23 cellular contexts compared by ENCODE assay signal in genomic region chr11:116829525-116830183, GRCh38. TPM values are rescaled to one million over a fixed set of nuclear protein-coding genes. Genes with fewer than 3 reads are reported as not detected.
A peak's percentile ranks its signal among the peaks of the same experiment; 100 is the strongest.
DNase-seq lines count a peak whose midpoint lies in the region; ATAC-seq and TF ChIP-seq lines count a peak whose summit lies in the region.
"Had no signal": no experiment of that assay in that cellular context is flagged by ENCODE, and none has a peak within 500 bp of the region (broad histone marks: within the 10 kb centered on the region; RNA-seq: fewer than 3 reads in every experiment).

APOC3 (plus strand) TSS chr11:116829907; CDS start chr11:116830583, 676 bp downstream.

- no peaks in the 10 kb centered on the region for H3K36me3 ChIP-seq in SK-N-SH (replicated peaks in 1 of 2; ENCODE audit: control insufficient read depth in 1 of 2, insufficient read depth in 2 of 2, low read length in 1 of 2)
- no peaks in the 10 kb centered on the region for H3K36me3 ChIP-seq in osteoblast (ENCODE audit: insufficient read depth, low read length)
- no peaks in the 10 kb centered on the region for H3K36me3 ChIP-seq in naive thymus-derived CD4-positive, alpha-beta T cell (ENCODE audit: control insufficient read depth in 2 of 3, insufficient read depth in 3 of 3, low read length in 3 of 3)
- H3K36me3 ChIP-seq: HAP-1, neutrophil had no signal

- H3K27ac ChIP-seq in SK-N-SH (ENCODE audit: low read depth in 2 of 2, low read length in 1 of 2): peak within 1 kb of the TSS in 1 of 2 experiments; percentile 69; a peak in 2 of 4 replicates
- H3K27ac ChIP-seq in osteoblast (ENCODE audit: low read depth, low read length): no peak within 1 kb of the TSS
- H3K27ac ChIP-seq in naive thymus-derived CD4-positive, alpha-beta T cell (ENCODE audit: low read depth, low read length): no peak within 1 kb of the TSS
- H3K27ac ChIP-seq: KMS-11, neutrophil had no signal

- H3K36me3 Mint-ChIP-seq in naive thymus-derived CD4-positive, alpha-beta T cell: no peaks in the 10 kb centered on the region

- no peaks in the 10 kb centered on the region for H3F3A ChIP-seq in SK-N-SH (replicated peaks; ENCODE audit: insufficient read depth)

- no peaks in the 10 kb centered on the region for H4K20me1 ChIP-seq in SK-N-SH (ENCODE audit: insufficient read depth)
- H4K20me1 ChIP-seq in osteoblast (ENCODE audit: insufficient read depth, low read length): no peaks in the 10 kb centered on the region

- CTCF ChIA-PET in SK-N-SH (lab: Yijun Ruan, JAX): interaction anchor here (0.8 to 1.9 kb wide), 5 partner anchors 13 to 276 kb away, joined by 3 to 7 read pairs (median 4); partner anchors contain the start of gene APOA5
- CTCF ChIA-PET in naive thymus-derived CD4-positive, alpha-beta T cell (lab: Charles Lee): no interaction called here

- H3K4me3 ChIP-seq in SK-N-SH (ENCODE audit: low read depth in 2 of 2, low read length in 1 of 2): no peak within 1 kb of the TSS
- H3K4me3 ChIP-seq in fibroblast of mammary gland (ENCODE audit: control insufficient read depth, low read depth, low read length): no peak within 1 kb of the TSS
- H3K4me3 ChIP-seq in osteoblast (ENCODE audit: insufficient read depth, low read length): no peak within 1 kb of the TSS
- H3K4me3 ChIP-seq in naive thymus-derived CD4-positive, alpha-beta T cell (ENCODE audit: low read length): no peak within 1 kb of the TSS
- H3K4me3 ChIP-seq: HAP-1 had no signal

- no peak for TF ChIP-seq EP300 in SK-N-SH (IDR thresholded peaks at IDR 0.05; ENCODE audit: borderline replicate concordance in 1 of 2, low read depth in 1 of 2, low read length in 1 of 2)

- no peak for TF ChIP-seq RAD21 in SK-N-SH (IDR thresholded peaks at IDR 0.05; ENCODE audit: low read length)

- POLR2A ChIA-PET in SK-N-SH (lab: Yijun Ruan, JAX): no interaction called here
- POLR2A ChIA-PET in naive thymus-derived CD4-positive, alpha-beta T cell (lab: Charles Lee): no interaction called here

- H2AFZ ChIP-seq in SK-N-SH (ENCODE audit: low read depth): no peak within 1 kb of the TSS
- peak within 1 kb of the TSS; percentile 41 for H2AFZ ChIP-seq in osteoblast (ENCODE audit: low read length)

- no peak within 1 kb of the TSS for H3K4me3 Mint-ChIP-seq in naive thymus-derived CD4-positive, alpha-beta T cell

- no peak within 1 kb of the TSS for H3K9ac ChIP-seq in SK-N-SH
- H3K9ac ChIP-seq: KMS-11 had no signal

- H3K79me2 ChIP-seq in SK-N-SH (ENCODE audit: insufficient read depth) (no peaks in the 10 kb centered on the region), osteoblast (ENCODE audit: insufficient read depth, low read length) (no peaks in the 10 kb centered on the region)

- ATAC-seq in GM21619 (IDR thresholded peaks at IDR 0.05; ENCODE audit: unreplicated experiment): no peak
- ATAC-seq in naive thymus-derived CD4-positive, alpha-beta T cell: no peak
- ATAC-seq: PC-3 had no signal

- no peaks in the 10 kb centered on the region for H3K9me2 ChIP-seq in SK-N-SH

- H3K27me3 Mint-ChIP-seq in naive thymus-derived CD4-positive, alpha-beta T cell: no peaks in the 10 kb centered on the region

- H3K4me1 ChIP-seq in SK-N-SH (ENCODE audit: control insufficient read depth in 1 of 2, insufficient read depth in 2 of 2, low read depth in 1 of 2, low read length in 1 of 2) (peaks cover 0 to 30% of the 10 kb centered on the region in 2 experiments; a peak in 1 of 4 replicates), osteoblast (ENCODE audit: insufficient read depth, low read length) (peaks cover 9% of the 10 kb centered on the region)
- H3K4me1 ChIP-seq in naive thymus-derived CD4-positive, alpha-beta T cell (ENCODE audit: control insufficient read depth in 2 of 2, insufficient read depth in 2 of 2, low read length in 2 of 2): no peaks in the 10 kb centered on the region
- H3K4me1 ChIP-seq: HAP-1 had no signal

- H3K4me2 ChIP-seq in SK-N-SH (no peak within 1 kb of the TSS), osteoblast (ENCODE audit: insufficient read depth, low read length) (no peak within 1 kb of the TSS)
- H3K4me2 ChIP-seq: KMS-11 had no signal

- H3K4me1 Mint-ChIP-seq in naive thymus-derived CD4-positive, alpha-beta T cell: peaks cover 0 to 2% (median under 1%) of the 10 kb centered on the region in 7 donors

- WGBS in SK-N-SH (ENCODE audit: low lambda C conversion rate): 62% methylated on average over 8 of the region's 9 CpGs

- no peaks in the 10 kb centered on the region for H3K9me3 ChIP-seq in SK-N-SH
- H3K9me3 ChIP-seq in osteoblast (ENCODE audit: low read depth, low read length): no peaks in the 10 kb centered on the region
- H3K9me3 ChIP-seq in naive thymus-derived CD4-positive, alpha-beta T cell (ENCODE audit: control insufficient read depth in 2 of 3, low read length in 3 of 3): no peaks in the 10 kb centered on the region
- H3K9me3 ChIP-seq: HAP-1, neutrophil had no signal

- TF ChIP-seq CTCF in SK-N-SH (IDR thresholded peaks at IDR 0.05): no peak
- no peak for TF ChIP-seq CTCF in fibroblast of mammary gland (conservative IDR thresholded peaks at IDR 0.05; ENCODE audit: control insufficient read depth, insufficient read depth, low read depth, low read length)
- TF ChIP-seq CTCF in osteoblast (IDR thresholded peaks at IDR 0.05; ENCODE audit: extremely low read depth, low read depth, low read length): no peak

- no peak within 1 kb of the TSS for H3K27ac Mint-ChIP-seq in naive thymus-derived CD4-positive, alpha-beta T cell

- DNase-seq in EH (ENCODE audit: low read depth): peak; percentile 25
- peak; percentile 73 for DNase-seq in SK-N-SH
- DNase-seq in fibroblast of mammary gland (ENCODE audit: low read depth): peak; percentile 49
- peak; percentile 94 for DNase-seq in osteoblast (ENCODE audit: insufficient read length, low spot score, missing footprints)
- no peak for DNase-seq in A172 (ENCODE audit: low spot score)
- DNase-seq in NCI-H2107 (lab: John Stamatoyannopoulos, UW): no peak
- DNase-seq in naive thymus-derived CD4-positive, alpha-beta T cell: no peak
- DNase-seq: activated effector memory CD4-positive, alpha-beta T cell treated with Interleukin-2 at 50 U/mL for 16 hours; amniotic stem cell; effector memory CD4-positive, alpha-beta T cell; hippocampal formation; kidney; NCI-H1092 treated with DMSO at 0.1 percent for 48 hours; NCI-H82; PC-3; stimulated activated CD4-positive, alpha-beta T cell treated with anti-CD3 and anti-CD28 coated beads, Interleukin-4, amount 100 ng/mL, for 1 hour; substantia nigra; T1000 had no signal

- intact Hi-C loops in naive thymus-derived CD4-positive, alpha-beta T cell (cut with micrococcal nuclease): no loop called here

- H3K27me3 ChIP-seq in SK-N-SH (ENCODE audit: insufficient read depth) (no peaks in the 10 kb centered on the region), osteoblast (ENCODE audit: insufficient read depth, low read length) (no peaks in the 10 kb centered on the region)
- H3K27me3 ChIP-seq in naive thymus-derived CD4-positive, alpha-beta T cell (ENCODE audit: control insufficient read depth in 2 of 2, insufficient read depth in 2 of 2, low read length in 2 of 2): no peaks in the 10 kb centered on the region

- H3K9me3 Mint-ChIP-seq in naive thymus-derived CD4-positive, alpha-beta T cell: no peaks in the 10 kb centered on the region

TF ChIP-seq in SK-N-SH, 30 proteins besides CTCF, POLR2A, EP300 and RAD21 (continues in another document):
- no peak for TF ChIP-seq MEF2A (IDR thresholded peaks at IDR 0.05; ENCODE audit: borderline replicate concordance, low read depth)
- TF ChIP-seq NFIC (IDR thresholded peaks at IDR 0.05; ENCODE audit: borderline replicate concordance): no peak
- TF ChIP-seq EZH2phosphoT487 (IDR thresholded peaks at IDR 0.05; ENCODE audit: borderline replicate concordance, low read depth): no peak
- no peak for TF ChIP-seq FOXM1 (IDR thresholded peaks at IDR 0.05; ENCODE audit: low read depth)
- TF ChIP-seq, protein P1, sequence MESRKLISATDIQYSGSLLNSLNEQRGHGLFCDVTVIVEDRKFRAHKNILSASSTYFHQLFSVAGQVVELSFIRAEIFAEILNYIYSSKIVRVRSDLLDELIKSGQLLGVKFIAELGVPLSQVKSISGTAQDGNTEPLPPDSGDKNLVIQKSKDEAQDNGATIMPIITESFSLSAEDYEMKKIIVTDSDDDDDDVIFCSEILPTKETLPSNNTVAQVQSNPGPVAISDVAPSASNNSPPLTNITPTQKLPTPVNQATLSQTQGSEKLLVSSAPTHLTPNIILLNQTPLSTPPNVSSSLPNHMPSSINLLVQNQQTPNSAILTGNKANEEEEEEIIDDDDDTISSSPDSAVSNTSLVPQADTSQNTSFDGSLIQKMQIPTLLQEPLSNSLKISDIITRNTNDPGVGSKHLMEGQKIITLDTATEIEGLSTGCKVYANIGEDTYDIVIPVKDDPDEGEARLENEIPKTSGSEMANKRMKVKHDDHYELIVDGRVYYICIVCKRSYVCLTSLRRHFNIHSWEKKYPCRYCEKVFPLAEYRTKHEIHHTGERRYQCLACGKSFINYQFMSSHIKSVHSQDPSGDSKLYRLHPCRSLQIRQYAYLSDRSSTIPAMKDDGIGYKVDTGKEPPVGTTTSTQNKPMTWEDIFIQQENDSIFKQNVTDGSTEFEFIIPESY (IDR thresholded peaks at IDR 0.05; ENCODE audit: borderline replicate concordance, low read depth): no peak
- TF ChIP-seq, protein P2, sequence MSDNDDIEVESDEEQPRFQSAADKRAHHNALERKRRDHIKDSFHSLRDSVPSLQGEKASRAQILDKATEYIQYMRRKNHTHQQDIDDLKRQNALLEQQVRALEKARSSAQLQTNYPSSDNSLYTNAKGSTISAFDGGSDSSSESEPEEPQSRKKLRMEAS (IDR thresholded peaks at IDR 0.05; ENCODE audit: low read depth): no peak
- TF ChIP-seq RCOR1 (IDR thresholded peaks at IDR 0.05; ENCODE audit: low read length): no peak
- TF ChIP-seq NRF1 (IDR thresholded peaks at IDR 0.05; ENCODE audit: low read depth, low read length): no peak
- TF ChIP-seq TCF12 (IDR thresholded peaks at IDR 0.05): no peak

RNA-seq across cellular contexts. Expression of gene APOC3, which starts in this region (rescaled TPM):
- polyA plus RNA-seq in SK-N-SH (2012; rRNA removed): not detected in 2 replicates
- 8.5 TPM in 1 of 2 replicates, not detected in the other for polyA plus RNA-seq in SK-N-SH (2012; cell fraction: cytosol; rRNA removed)
- polyA plus RNA-seq in SK-N-SH (2012; cell fraction: nucleus; rRNA removed): 0.51 TPM in 1 of 2 replicates, not detected in the other
- total RNA-seq in osteoblast: not detected in 2 replicates
- total RNA-seq in A172 (2014; rRNA removed; shearing (Covaris generic)): not detected in 2 replicates
- not detected for total RNA-seq in naive thymus-derived CD4-positive, alpha-beta T cell
- not detected for polyA plus RNA-seq in naive thymus-derived CD4-positive, alpha-beta T cell
- total RNA-seq: kidney, PC-3, SK-MEL-5 had no signal

Comparison
In these comparisons a context has a peak if more than half of its experiments do, and no peak if none do; other contexts are left out.
1. Peak in DNase-seq in osteoblast; RNA of the gene not detected or under 1 TPM.
2. DNase-seq: peak in EH (single experiment), SK-N-SH (single experiment) and fibroblast of mammary gland (single experiment); none in A172 (single experiment), NCI-H2107 (single experiment) and naive thymus-derived CD4-positive, alpha-beta T cell (0 of 9).